In genomic region chr13:45178349-45179142, GRCh38 we compare ENCODE assay signal across 13 cellular contexts. TPM values are rescaled to one million over a fixed set of nuclear protein-coding genes. Genes with fewer than 3 reads are reported as not detected.
A peak's percentile ranks its signal among the peaks of the same experiment; 100 is the strongest.
DNase-seq lines count a peak whose midpoint lies in the region; ATAC-seq and TF ChIP-seq lines count a peak whose summit lies in the region.
"Had no signal": no experiment of that assay in that cellular context is flagged by ENCODE, and none has a peak within 500 bp of the region (broad histone marks: within the 10 kb centered on the region; RNA-seq: fewer than 3 reads in every experiment).

No MANE protein-coding gene starts in this region.

- H3K36me3 Mint-ChIP-seq in activated T-cell treated with anti-CD3 and anti-CD28 coated beads, Interleukin-2, amount 50 U/mL, for 24 hours (ENCODE audit: low read depth): peaks cover 63% of the 10 kb centered on the region
- peaks cover 8% of the 10 kb centered on the region for H3K36me3 Mint-ChIP-seq in activated CD8-positive, alpha-beta T cell treated with anti-CD3 and anti-CD28 coated beads, Interleukin-2, amount 10 ng/mL, durations not matched to agents 7 days and 5 days (ENCODE audit: low read depth)

- TF ChIP-seq CTCF in foreskin keratinocyte (conservative IDR thresholded peaks at IDR 0.05): no peak

- no peak for DNase-seq in activated T-cell treated with anti-CD3 and anti-CD28 coated beads, Interleukin-2, amount 50 U/mL, for 24 hours
- DNase-seq in activated T-cell treated with anti-CD3 and anti-CD28 coated beads for 4 hours: no peak
- no peak for DNase-seq in activated CD8-positive, alpha-beta T cell treated with anti-CD3 and anti-CD28 coated beads, Interleukin-2, amount 10 ng/mL, durations not matched to agents 7 days and 5 days
- no peak for DNase-seq in foreskin keratinocyte
- peak; percentile 2 to 12 for DNase-seq in stimulated activated naive CD8-positive, alpha-beta T cell treated with anti-CD3 and anti-CD28 coated beads, Interleukin-15, amount 100 ng/mL, for 72 hours
- no peak for DNase-seq in activated gamma-delta T cell (lab: John Stamatoyannopoulos, UW)
- no peak for DNase-seq in AML-193 (lab: John Stamatoyannopoulos, UW)
- DNase-seq: CD4-positive, alpha-beta memory T cell; NCI-H446 treated with DMSO at 0.1 percent for 48 hours had no signal

- H3K27ac ChIP-seq in foreskin keratinocyte: no peak overlapping the region

- CTCF ChIA-PET in activated CD8-positive, alpha-beta T cell treated with anti-CD3 and anti-CD28 coated beads, Interleukin-2, amount 10 ng/mL, durations not matched to agents 7 days and 5 days (lab: Charles Lee): interaction anchor here (0.9 to 1.3 kb wide), 3 partner anchors 14 to 163 kb away, joined by 3 read pairs; no protein-coding TSS in a partner anchor

- H3K4me1 ChIP-seq in foreskin keratinocyte: peaks cover 23% of the 10 kb centered on the region
- H3K4me1 ChIP-seq: HAP-1 had no signal

- H3K9me3 Mint-ChIP-seq in activated T-cell treated with anti-CD3 and anti-CD28 coated beads, Interleukin-2, amount 50 U/mL, for 24 hours: no peaks in the 10 kb centered on the region
- H3K9me3 Mint-ChIP-seq in activated CD8-positive, alpha-beta T cell treated with anti-CD3 and anti-CD28 coated beads, Interleukin-2, amount 10 ng/mL, durations not matched to agents 7 days and 5 days (ENCODE audit: insufficient read depth): no peaks in the 10 kb centered on the region
- H3K9me3 Mint-ChIP-seq in stimulated activated naive CD8-positive, alpha-beta T cell treated with anti-CD3 and anti-CD28 coated beads, Interleukin-15, amount 100 ng/mL, for 72 hours: no peaks in the 10 kb centered on the region
- H3K9me3 Mint-ChIP-seq: activated naive CD4-positive, alpha-beta T cell treated with anti-CD3 and anti-CD28 coated beads, Interleukin-2, amount 50 U/mL, for 72 hours; CD4-positive, alpha-beta memory T cell had no signal

- peaks cover 36% of the 10 kb centered on the region for H3K4me1 Mint-ChIP-seq in activated T-cell treated with anti-CD3 and anti-CD28 coated beads, Interleukin-2, amount 50 U/mL, for 24 hours (ENCODE audit: low read depth)
- peaks cover 19% of the 10 kb centered on the region for H3K4me1 Mint-ChIP-seq in activated CD8-positive, alpha-beta T cell treated with anti-CD3 and anti-CD28 coated beads, Interleukin-2, amount 10 ng/mL, durations not matched to agents 7 days and 5 days (ENCODE audit: low read depth)
- H3K4me1 Mint-ChIP-seq in stimulated activated naive CD8-positive, alpha-beta T cell treated with anti-CD3 and anti-CD28 coated beads, Interleukin-15, amount 100 ng/mL, for 72 hours: peaks cover 29% of the 10 kb centered on the region

- peak overlapping the region; percentile 23 for H3K27ac Mint-ChIP-seq in activated T-cell treated with anti-CD3 and anti-CD28 coated beads, Interleukin-2, amount 50 U/mL, for 24 hours
- no peak overlapping the region for H3K27ac Mint-ChIP-seq in activated CD8-positive, alpha-beta T cell treated with anti-CD3 and anti-CD28 coated beads, Interleukin-2, amount 10 ng/mL, durations not matched to agents 7 days and 5 days
- peak overlapping the region in 1 of 2 donors; percentile 18 for H3K27ac Mint-ChIP-seq in stimulated activated naive CD8-positive, alpha-beta T cell treated with anti-CD3 and anti-CD28 coated beads, Interleukin-15, amount 100 ng/mL, for 72 hours

- no peak overlapping the region for H3K4me3 Mint-ChIP-seq in activated T-cell treated with anti-CD3 and anti-CD28 coated beads, Interleukin-2, amount 50 U/mL, for 24 hours
- no peak overlapping the region for H3K4me3 Mint-ChIP-seq in activated CD8-positive, alpha-beta T cell treated with anti-CD3 and anti-CD28 coated beads, Interleukin-2, amount 10 ng/mL, durations not matched to agents 7 days and 5 days
- no peak overlapping the region for H3K4me3 Mint-ChIP-seq in stimulated activated naive CD8-positive, alpha-beta T cell treated with anti-CD3 and anti-CD28 coated beads, Interleukin-15, amount 100 ng/mL, for 72 hours
- H3K4me3 Mint-ChIP-seq: CD4-positive, alpha-beta memory T cell had no signal

- peak; percentile 39 for ATAC-seq in activated CD8-positive, alpha-beta T cell treated with anti-CD3 and anti-CD28 coated beads, Interleukin-2, amount 10 ng/mL, durations not matched to agents 7 days and 5 days
- ATAC-seq in foreskin keratinocyte: peak; percentile 33
- peak; percentile 88 for ATAC-seq in stimulated activated naive CD8-positive, alpha-beta T cell treated with anti-CD3 and anti-CD28 coated beads, Interleukin-15, amount 100 ng/mL, for 72 hours
- no peak for ATAC-seq in GM19324 (IDR thresholded peaks at IDR 0.05; ENCODE audit: low FRiP score, unreplicated experiment)

- H3K27me3 Mint-ChIP-seq in activated T-cell treated with anti-CD3 and anti-CD28 coated beads, Interleukin-2, amount 50 U/mL, for 24 hours: no peaks in the 10 kb centered on the region
- H3K27me3 Mint-ChIP-seq in activated CD8-positive, alpha-beta T cell treated with anti-CD3 and anti-CD28 coated beads, Interleukin-2, amount 10 ng/mL, durations not matched to agents 7 days and 5 days (ENCODE audit: low read depth): no peaks in the 10 kb centered on the region
- no peaks in the 10 kb centered on the region for H3K27me3 Mint-ChIP-seq in stimulated activated naive CD8-positive, alpha-beta T cell treated with anti-CD3 and anti-CD28 coated beads, Interleukin-15, amount 100 ng/mL, for 72 hours
- H3K27me3 Mint-ChIP-seq: CD4-positive, alpha-beta memory T cell had no signal

- POLR2A ChIA-PET in activated CD8-positive, alpha-beta T cell treated with anti-CD3 and anti-CD28 coated beads, Interleukin-2, amount 10 ng/mL, durations not matched to agents 7 days and 5 days (lab: Charles Lee): no interaction called here

- H3K27me3 ChIP-seq in foreskin keratinocyte: no peaks in the 10 kb centered on the region

RNA-seq across cellular contexts. Expression of gene KCTD4, which starts 22.3 kb away (rescaled TPM):
- total RNA-seq in activated CD8-positive, alpha-beta T cell treated with anti-CD3 and anti-CD28 coated beads, Interleukin-2, amount 10 ng/mL, durations not matched to agents 7 days and 5 days: not detected
- total RNA-seq in foreskin keratinocyte: 0.14 and 0.21 TPM in 2 replicates
- polyA plus RNA-seq in foreskin keratinocyte: 0.12 and 0.17 TPM in 2 replicates
- total RNA-seq: activated naive CD4-positive, alpha-beta T cell treated with anti-CD3 and anti-CD28 coated beads, Interleukin-2, amount 50 U/mL, for 72 hours; CD4-positive, alpha-beta memory T cell; glomerular endothelial cell had no signal

RNA-seq across cellular contexts. Expression of gene GTF2F2, which starts 58.2 kb away (rescaled TPM):
- 10 to 100 TPM; 18.8 to 19.6 TPM for total RNA-seq in activated CD8-positive, alpha-beta T cell treated with anti-CD3 and anti-CD28 coated beads, Interleukin-2, amount 10 ng/mL, durations not matched to agents 7 days and 5 days
- total RNA-seq in foreskin keratinocyte: 45.4 and 49.3 TPM in 2 replicates
- polyA plus RNA-seq in foreskin keratinocyte: 34.5 and 42.8 TPM in 2 replicates

Comparison
In these comparisons a context has a peak if more than half of its experiments do, and no peak if none do; other contexts are left out.
1. DNase-seq: peak in stimulated activated naive CD8-positive, alpha-beta T cell treated with anti-CD3 and anti-CD28 coated beads, Interleukin-15, amount 100 ng/mL, for 72 hours (2 of 2); none in activated T-cell treated with anti-CD3 and anti-CD28 coated beads, Interleukin-2, amount 50 U/mL, for 24 hours (single experiment), activated T-cell treated with anti-CD3 and anti-CD28 coated beads for 4 hours (single experiment), activated CD8-positive, alpha-beta T cell treated with anti-CD3 and anti-CD28 coated beads, Interleukin-2, amount 10 ng/mL, durations not matched to agents 7 days and 5 days (single experiment), foreskin keratinocyte (0 of 2), activated gamma-delta T cell (single experiment) and AML-193 (0 of 2).